ENCODE assay signal across 13 cellular contexts in the genomic region with DNA sequence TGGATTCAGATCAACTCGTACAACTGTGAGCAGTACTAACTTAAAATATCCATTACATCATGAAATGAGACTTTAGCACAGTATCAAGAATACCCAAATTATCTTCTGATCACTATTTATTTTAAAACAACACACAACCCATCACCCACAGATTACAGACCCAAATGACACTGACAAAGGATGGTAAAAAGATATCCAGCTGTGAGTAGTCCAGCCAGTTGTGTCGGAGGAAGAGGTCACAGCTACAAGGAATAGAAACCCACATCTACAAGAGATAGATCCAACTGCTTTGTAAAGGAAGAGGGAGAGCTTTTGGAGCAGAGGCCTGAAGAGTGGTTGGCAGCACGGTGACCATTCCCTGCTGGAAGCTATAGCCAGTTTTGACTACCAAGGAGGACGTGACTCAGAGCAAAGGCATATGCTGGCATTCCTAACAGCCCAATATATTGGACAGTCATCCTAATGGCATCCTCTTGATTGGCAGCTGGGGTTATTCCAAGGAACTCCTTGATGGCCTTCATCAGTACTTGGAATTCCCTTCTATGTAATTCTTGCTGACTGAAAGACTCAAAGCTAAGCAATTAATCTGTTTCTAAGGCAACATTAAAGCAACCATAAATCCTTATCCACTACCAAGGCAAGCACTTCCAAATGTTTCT. TPM values are rescaled to one million over a fixed set of nuclear protein-coding genes. Genes with fewer than 3 reads are reported as not detected.
DNase-seq lines count a peak whose midpoint lies in the region; ATAC-seq and TF ChIP-seq lines count a peak whose summit lies in the region.
"Had no signal": no experiment of that assay in that cellular context is flagged by ENCODE, and none has a peak within 500 bp of the region (broad histone marks: within the 10 kb centered on the region; RNA-seq: fewer than 3 reads in every experiment).

No MANE protein-coding gene starts in this region.

- DNase-seq in HEK293T (ENCODE audit: extremely low spot score) (no peak), adrenal gland (peak in 5 of 7 donors; percentile 32 to 60 (median 53)), left ventricle myocardium inferior (no peak), endodermal cell (no peak), 8988T (no peak), right lobe of liver (no peak), thyroid gland (no peak)
- DNase-seq: activated T-cell treated with anti-CD3 and anti-CD28 coated beads for 4 hours; SHP77 treated with DMSO at 0.1 percent for 48 hours; stimulated activated naive B cell treated with anti-CD40 and anti-IgM and Interleukin-4, amounts not matched to agents 10 μg/mL and 1 μg/mL and 100 μg/mL, for 72 hours had no signal

- peaks cover 5 to 20% of the 10 kb centered on the region in 2 donors for H3K4me1 ChIP-seq in adrenal gland (replicated peaks in 1 of 2)
- H3K4me1 ChIP-seq in left ventricle myocardium inferior: peaks cover 99% of the 10 kb centered on the region
- peaks cover 0 to 54% (median 43%) of the 10 kb centered on the region in 5 donors for H3K4me1 ChIP-seq in subcutaneous abdominal adipose tissue (ENCODE audit: control insufficient read depth in 5 of 5, insufficient read depth in 5 of 5, low read length in 5 of 5)
- no peaks in the 10 kb centered on the region for H3K4me1 ChIP-seq in endodermal cell (ENCODE audit: control insufficient read depth, insufficient read depth, low read length)
- H3K4me1 ChIP-seq in right lobe of liver: no peaks in the 10 kb centered on the region
- no peaks in the 10 kb centered on the region for H3K4me1 ChIP-seq in thyroid gland

- H3K9me3 ChIP-seq in adrenal gland (replicated peaks in 1 of 3) (no peaks in the 10 kb centered on the region), left ventricle myocardium inferior (replicated peaks) (no peaks in the 10 kb centered on the region), subcutaneous abdominal adipose tissue (ENCODE audit: control insufficient read depth in 5 of 5, low read length in 5 of 5) (no peaks in the 10 kb centered on the region), endodermal cell (ENCODE audit: control insufficient read depth, low read length) (no peaks in the 10 kb centered on the region), right lobe of liver (no peaks in the 10 kb centered on the region), thyroid gland (no peaks in the 10 kb centered on the region)

- H3K36me3 ChIP-seq in adrenal gland (replicated peaks in 1 of 2) (no peaks in the 10 kb centered on the region), left ventricle myocardium inferior (peaks cover 2% of the 10 kb centered on the region), subcutaneous abdominal adipose tissue (ENCODE audit: control insufficient read depth in 5 of 5, insufficient read depth in 5 of 5, low read length in 5 of 5) (no peaks in the 10 kb centered on the region), endodermal cell (ENCODE audit: control insufficient read depth, insufficient read depth, low read length) (no peaks in the 10 kb centered on the region), right lobe of liver (no peaks in the 10 kb centered on the region), thyroid gland (no peaks in the 10 kb centered on the region)

- no peaks in the 10 kb centered on the region for H3K27me3 ChIP-seq in adrenal gland
- H3K27me3 ChIP-seq in left ventricle myocardium inferior (ENCODE audit: low read depth): no peaks in the 10 kb centered on the region
- no peaks in the 10 kb centered on the region for H3K27me3 ChIP-seq in subcutaneous abdominal adipose tissue (ENCODE audit: control insufficient read depth in 5 of 5, insufficient read depth in 4 of 5, low read length in 5 of 5)
- no peaks in the 10 kb centered on the region for H3K27me3 ChIP-seq in endodermal cell (ENCODE audit: control insufficient read depth, insufficient read depth, low read length, poor library complexity, severe bottlenecking)
- no peaks in the 10 kb centered on the region for H3K27me3 ChIP-seq in right lobe of liver
- no peaks in the 10 kb centered on the region for H3K27me3 ChIP-seq in thyroid gland

- H3K27ac ChIP-seq in adrenal gland (no peak overlapping the region), left ventricle myocardium inferior (replicated peaks) (peak overlapping the region; percentile 64), subcutaneous abdominal adipose tissue (ENCODE audit: low read depth, low read length) (peak overlapping the region; percentile 89), endodermal cell (ENCODE audit: low read depth, low read length) (no peak overlapping the region), right lobe of liver (no peak overlapping the region), thyroid gland (no peak overlapping the region)

- no peaks in the 10 kb centered on the region for H3K4me1 Mint-ChIP-seq in endodermal cell
- H3K4me1 Mint-ChIP-seq: stimulated activated naive B cell treated with anti-CD40 and anti-IgM and Interleukin-4, amounts not matched to agents 10 μg/mL and 1 μg/mL and 100 μg/mL, for 72 hours had no signal

- no peaks in the 10 kb centered on the region for H3K27me3 Mint-ChIP-seq in endodermal cell (ENCODE audit: insufficient read depth)
- H3K27me3 Mint-ChIP-seq: stimulated activated naive B cell treated with anti-CD40 and anti-IgM and Interleukin-4, amounts not matched to agents 10 μg/mL and 1 μg/mL and 100 μg/mL, for 72 hours had no signal

- H3K4me3 ChIP-seq in adrenal gland: no peak overlapping the region
- no peak overlapping the region for H3K4me3 ChIP-seq in left ventricle myocardium inferior
- no peak overlapping the region for H3K4me3 ChIP-seq in subcutaneous abdominal adipose tissue (ENCODE audit: low read depth in 1 of 5, low read length in 5 of 5)
- no peak overlapping the region for H3K4me3 ChIP-seq in endodermal cell (ENCODE audit: low read length)
- no peak overlapping the region for H3K4me3 ChIP-seq in right lobe of liver
- no peak overlapping the region for H3K4me3 ChIP-seq in thyroid gland (replicated peaks in 1 of 3)
- H3K4me3 ChIP-seq: GM23338, K562 had no signal

- intact Hi-C loops in adrenal gland (cut with DNase I): no loop called here
- intact Hi-C loops in left ventricle myocardium inferior (cut with micrococcal nuclease): no loop called here
- intact Hi-C loops in right lobe of liver (cut with DNase I): no loop called here
- intact Hi-C loops in thyroid gland (cut with DNase I): no loop called here

- ATAC-seq in right lobe of liver: no peak
- ATAC-seq: GM23338; K562; stimulated activated naive B cell treated with anti-CD40 and anti-IgM and Interleukin-4, amounts not matched to agents 10 μg/mL and 1 μg/mL and 100 μg/mL, for 72 hours had no signal

- POLR2A ChIA-PET in HEK293T (lab: Yijun Ruan, JAX): no interaction called here

- TF ChIP-seq POLR2A in adrenal gland (IDR thresholded peaks at IDR 0.05) (no peak), right lobe of liver (IDR thresholded peaks at IDR 0.05) (no peak), thyroid gland (IDR thresholded peaks at IDR 0.05) (no peak)

- no peak overlapping the region for H3K27ac Mint-ChIP-seq in endodermal cell
- H3K27ac Mint-ChIP-seq: GM23338; stimulated activated naive B cell treated with anti-CD40 and anti-IgM and Interleukin-4, amounts not matched to agents 10 μg/mL and 1 μg/mL and 100 μg/mL, for 72 hours had no signal

- WGBS in adrenal gland, 4 donors: 66 to 75% (median 72%) methylated on average over 4 of the region's 4 CpGs
- 78 to 84% methylated on average over 2 to 4 of the region's 4 CpGs for WGBS in endodermal cell (ENCODE audit: insufficient coverage in 1 of 2, insufficient read length in 1 of 2), 2 experiments
- 49% methylated on average over 3 of the region's 4 CpGs for WGBS in right lobe of liver (ENCODE audit: insufficient coverage, low coverage, low lambda C conversion rate, missing lambda C conversion rate)
- 71 to 89% methylated on average over 4 of the region's 4 CpGs for WGBS in thyroid gland, 2 donors

- no peak for TF ChIP-seq CTCF in adrenal gland (IDR thresholded peaks at IDR 0.05)
- no peak for TF ChIP-seq CTCF in left ventricle myocardium inferior (IDR thresholded peaks at IDR 0.05; ENCODE audit: borderline replicate concordance)
- TF ChIP-seq CTCF in endodermal cell (conservative IDR thresholded peaks at IDR 0.05): no peak
- no peak for TF ChIP-seq CTCF in right lobe of liver (IDR thresholded peaks at IDR 0.05)
- no peak for TF ChIP-seq CTCF in thyroid gland (IDR thresholded peaks at IDR 0.05)

- no peak overlapping the region for H3K4me3 Mint-ChIP-seq in endodermal cell
- H3K4me3 Mint-ChIP-seq: GM23338; stimulated activated naive B cell treated with anti-CD40 and anti-IgM and Interleukin-4, amounts not matched to agents 10 μg/mL and 1 μg/mL and 100 μg/mL, for 72 hours had no signal

- H3K36me3 Mint-ChIP-seq in endodermal cell (ENCODE audit: low read depth): no peaks in the 10 kb centered on the region
- H3K36me3 Mint-ChIP-seq: stimulated activated naive B cell treated with anti-CD40 and anti-IgM and Interleukin-4, amounts not matched to agents 10 μg/mL and 1 μg/mL and 100 μg/mL, for 72 hours had no signal

- H3K9me3 Mint-ChIP-seq in endodermal cell: no peaks in the 10 kb centered on the region
- H3K9me3 Mint-ChIP-seq: GM23338; stimulated activated naive B cell treated with anti-CD40 and anti-IgM and Interleukin-4, amounts not matched to agents 10 μg/mL and 1 μg/mL and 100 μg/mL, for 72 hours had no signal

- CTCF ChIA-PET in HEK293T (lab: Yijun Ruan, JAX): no interaction called here

- H3K9ac ChIP-seq in subcutaneous abdominal adipose tissue (ENCODE audit: low read length in 5 of 5): peak overlapping the region in 2 of 5 donors; percentile 30 to 64
- no peak overlapping the region for H3K9ac ChIP-seq in endodermal cell (ENCODE audit: extremely low read depth, low read length, poor library complexity, severe bottlenecking)

TF ChIP-seq in HEK293T, 16 proteins besides CTCF, POLR2A, EP300 and RAD21:
- no peak for TF ChIP-seq SP1 (IDR thresholded peaks at IDR 0.05)
- TF ChIP-seq, protein P1, sequence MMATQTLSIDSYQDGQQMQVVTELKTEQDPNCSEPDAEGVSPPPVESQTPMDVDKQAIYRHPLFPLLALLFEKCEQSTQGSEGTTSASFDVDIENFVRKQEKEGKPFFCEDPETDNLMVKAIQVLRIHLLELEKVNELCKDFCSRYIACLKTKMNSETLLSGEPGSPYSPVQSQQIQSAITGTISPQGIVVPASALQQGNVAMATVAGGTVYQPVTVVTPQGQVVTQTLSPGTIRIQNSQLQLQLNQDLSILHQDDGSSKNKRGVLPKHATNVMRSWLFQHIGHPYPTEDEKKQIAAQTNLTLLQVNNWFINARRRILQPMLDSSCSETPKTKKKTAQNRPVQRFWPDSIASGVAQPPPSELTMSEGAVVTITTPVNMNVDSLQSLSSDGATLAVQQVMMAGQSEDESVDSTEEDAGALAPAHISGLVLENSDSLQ (IDR thresholded peaks at IDR 0.05): peak; percentile 15; the same call in 1 of the 2 replicates
- TF ChIP-seq L3MBTL2 (conservative IDR thresholded peaks at IDR 0.05): no peak
- TF ChIP-seq TARDBP (IDR thresholded peaks at IDR 0.05): no peak
- TF ChIP-seq HDGF (IDR thresholded peaks at IDR 0.05; ENCODE audit: borderline replicate concordance): no peak
TF ChIP-seq in HEK293T: peak in this region for 1.

RNA-seq across cellular contexts. Expression of a gene that starts 17.1 kb away (rescaled TPM):
- total RNA-seq in adrenal gland: 10 to 100 TPM in 7 of 8 donors, 1 to 10 TPM in 1; 9.3 to 31.2 (median 20.8) TPM
- 1 to 10 TPM in 2 of 3 donors, under 1 TPM in 1; 0.54 to 4.7 (median 1.8) TPM for polyA plus RNA-seq in adrenal gland
- total RNA-seq in left ventricle myocardium inferior: 990 TPM
- total RNA-seq in endodermal cell: 1 to 10 TPM; 4.7 to 6.3 TPM
- 10.3 TPM for polyA plus RNA-seq in endodermal cell (2013, experiment 1 of 2)
- 7.9 TPM for polyA plus RNA-seq in endodermal cell (2013, experiment 2 of 2)
- 10 to 100 TPM in 1 of 6 experiments, 1 to 10 TPM in 5; 3.3 to 12.1 (median 4.9) TPM for total RNA-seq in right lobe of liver
- total RNA-seq in thyroid gland: 1 to 10 TPM; 2.0 to 5.1 (median 4.4) TPM
- total RNA-seq: K562 had no signal
- polyA plus RNA-seq: K562 had no signal

Comparison
In these comparisons a context has a peak if more than half of its experiments do, and no peak if none do; other contexts are left out.
1. DNase-seq: peak in adrenal gland (5 of 7); none in HEK293T (single experiment), left ventricle myocardium inferior (single experiment), endodermal cell (single experiment), 8988T (single experiment), right lobe of liver (0 of 3) and thyroid gland (0 of 2).
2. H3K27ac ChIP-seq: peak in left ventricle myocardium inferior (single experiment) and subcutaneous abdominal adipose tissue (single experiment); none in adrenal gland (0 of 5), endodermal cell (single experiment), right lobe of liver (0 of 3) and thyroid gland (0 of 3).
3. RNA of a gene that starts 17.1 kb away (total RNA-seq): 990 TPM in left ventricle myocardium inferior (single experiment); 9.3 to 31.2 TPM in adrenal gland, 4.7 to 6.3 TPM in endodermal cell, 3.3 to 12.1 TPM in right lobe of liver and 2.0 to 5.1 TPM in thyroid gland; every median in the first group is over 10 times any median in the second.